17 cellular contexts compared by ENCODE assay signal in genomic region chr9:127488946-127489345, GRCh38. TPM values are rescaled to one million over a fixed set of nuclear protein-coding genes. Genes with fewer than 3 reads are reported as not detected.
DNase-seq lines count a peak whose midpoint lies in the region; TF ChIP-seq lines count a peak whose summit lies in the region.
"Had no signal": no experiment of that assay in that cellular context is flagged by ENCODE, and none has a peak within 500 bp of the region (broad histone marks: within the 10 kb centered on the region; RNA-seq: fewer than 3 reads in every experiment).

No MANE protein-coding gene starts in this region.

- H3K27ac ChIP-seq in breast epithelium: no peak overlapping the region
- H3K27ac ChIP-seq in RWPE1: peak overlapping the region; percentile 9
- H3K27ac ChIP-seq in osteoblast (ENCODE audit: low read depth, low read length): no peak overlapping the region
- H3K27ac ChIP-seq: 22Rv1, BLaER1, C4-2B had no signal

- no peaks in the 10 kb centered on the region for H3K9me3 Mint-ChIP-seq in MCF 10A (ENCODE audit: unreplicated experiment)
- H3K9me3 Mint-ChIP-seq: CD4-positive, CD25-positive, alpha-beta regulatory T cell; CD8-positive, alpha-beta T cell had no signal

- H3K4me3 ChIP-seq in breast epithelium (no peak overlapping the region), osteoblast (ENCODE audit: insufficient read depth, low read length) (no peak overlapping the region)
- H3K4me3 ChIP-seq: BLaER1, HAP-1 had no signal

- no peaks in the 10 kb centered on the region for H4K20me1 ChIP-seq in osteoblast (ENCODE audit: insufficient read depth, low read length)
- H4K20me1 ChIP-seq: BLaER1 had no signal

- no peak overlapping the region for H3K4me2 ChIP-seq in osteoblast (ENCODE audit: insufficient read depth, low read length)
- H3K4me2 ChIP-seq: BLaER1 had no signal

- TF ChIP-seq POLR2A in breast epithelium (IDR thresholded peaks at IDR 0.05): no peak

- H2AFZ ChIP-seq in osteoblast (ENCODE audit: low read length): no peak overlapping the region

- H3K79me2 ChIP-seq in osteoblast (ENCODE audit: insufficient read depth, low read length): no peaks in the 10 kb centered on the region

- H3K27me3 ChIP-seq in breast epithelium (no peaks in the 10 kb centered on the region), osteoblast (ENCODE audit: insufficient read depth, low read length) (no peaks in the 10 kb centered on the region)
- H3K27me3 ChIP-seq: BLaER1 had no signal

- H3K27ac Mint-ChIP-seq in MCF 10A (ENCODE audit: low read depth, unreplicated experiment): peak overlapping the region; percentile 57
- H3K27ac Mint-ChIP-seq: B cell; CD4-positive, CD25-positive, alpha-beta regulatory T cell; CD8-positive, alpha-beta T cell had no signal

- DNase-seq in MCF 10A (ENCODE audit: unreplicated experiment): no peak
- no peak for DNase-seq in breast epithelium (ENCODE audit: low spot score in 2 of 2)
- no peak for DNase-seq in RWPE1 (ENCODE audit: low spot score)
- peak; percentile 14 for DNase-seq in osteoblast (ENCODE audit: insufficient read length, low spot score, missing footprints)
- no peak for DNase-seq in NOMO-1 (lab: John Stamatoyannopoulos, UW; ENCODE audit: unreplicated experiment in 2 of 2)
- DNase-seq in activated CD4-positive, alpha-beta T cell treated with anti-CD3 and anti-CD28 coated beads, Interleukin-2, amount 50 U/mL, for 48 hours: no peak
- DNase-seq: Caco-2; CD4-positive, CD25-positive, alpha-beta regulatory T cell; CD8-positive, alpha-beta T cell; DMS153; DND-41; GOT3 had no signal

- H3K4me3 Mint-ChIP-seq in MCF 10A (ENCODE audit: unreplicated experiment): no peak overlapping the region
- H3K4me3 Mint-ChIP-seq: B cell; CD4-positive, CD25-positive, alpha-beta regulatory T cell; CD8-positive, alpha-beta T cell had no signal

- H3K4me1 ChIP-seq in breast epithelium (no peaks in the 10 kb centered on the region), osteoblast (ENCODE audit: insufficient read depth, low read length) (no peaks in the 10 kb centered on the region)
- H3K4me1 ChIP-seq: BLaER1, Caco-2, HAP-1 had no signal

- intact Hi-C loops in MCF 10A (cut with micrococcal nuclease) (no loop called here), breast epithelium (cut with DNase I; ENCODE audit: low total_unique reads) (no loop called here)

- no peaks in the 10 kb centered on the region for H3K36me3 ChIP-seq in breast epithelium
- peaks cover 32% of the 10 kb centered on the region for H3K36me3 ChIP-seq in osteoblast (ENCODE audit: insufficient read depth, low read length)

- no TSS peak for BruUV-seq in MCF 10A (replicated peaks; lab: Mats Ljungman, UMichigan)

- CTCF ChIA-PET in MCF 10A (lab: Yijun Ruan, JAX): no interaction called here
- CTCF ChIA-PET in RWPE1 (lab: Yijun Ruan, JAX): interaction anchor here (0.6 kb wide), 1 partner anchor 115 kb away, joined by 5 read pairs; no protein-coding TSS in a partner anchor

- POLR2A ChIA-PET in MCF 10A (lab: Yijun Ruan, JAX): interaction anchor here (0.6 to 0.8 kb wide), 2 partner anchors 10 to 28 kb away, joined by 3 read pairs; no protein-coding TSS in a partner anchor
- POLR2A ChIA-PET in RWPE1 (lab: Yijun Ruan, JAX; ENCODE audit: low non-redundant PET): no interaction called here

- H3K4me1 Mint-ChIP-seq in MCF 10A (ENCODE audit: insufficient read depth, unreplicated experiment): no peaks in the 10 kb centered on the region
- H3K4me1 Mint-ChIP-seq: B cell had no signal

- TF ChIP-seq CTCF in MCF 10A (IDR thresholded peaks at IDR 0.05; ENCODE audit: unreplicated experiment) (no peak), breast epithelium (IDR thresholded peaks at IDR 0.05) (no peak), RWPE1 (conservative IDR thresholded peaks at IDR 0.05; ENCODE audit: low read depth) (no peak), osteoblast (IDR thresholded peaks at IDR 0.05; ENCODE audit: extremely low read depth, low read depth, low read length) (no peak)

- H3K9me3 ChIP-seq in breast epithelium (no peaks in the 10 kb centered on the region), osteoblast (ENCODE audit: low read depth, low read length) (no peaks in the 10 kb centered on the region)
- H3K9me3 ChIP-seq: BLaER1, Caco-2, HAP-1 had no signal

- peaks cover 57% of the 10 kb centered on the region for H3K36me3 Mint-ChIP-seq in MCF 10A (ENCODE audit: insufficient read depth, unreplicated experiment)

- H3K27me3 Mint-ChIP-seq in MCF 10A (ENCODE audit: insufficient read depth, unreplicated experiment): no peaks in the 10 kb centered on the region
- H3K27me3 Mint-ChIP-seq: B cell; CD4-positive, CD25-positive, alpha-beta regulatory T cell had no signal

RNA-seq across cellular contexts. Expression of gene LRSAM1, which starts 37.6 kb away (rescaled TPM):
- total RNA-seq in MCF 10A (2022): 23.5 and 26.2 TPM in 2 replicates
- 10 to 100 TPM; 11.7 to 21.3 (median 17.9) TPM for total RNA-seq in breast epithelium
- 12.3 and 13.0 TPM in 2 replicates for total RNA-seq in osteoblast

RNA-seq across cellular contexts. Expression of gene RPL12, which starts 37.7 kb away (rescaled TPM):
- total RNA-seq in MCF 10A (2022) (3,086 and 3,252 TPM in 2 replicates), breast epithelium (1,000 to 10,000 TPM; 2,790 to 3,232 (median 3,032) TPM), osteoblast (1,103 and 1,259 TPM in 2 replicates)
